In the genomic region with DNA sequence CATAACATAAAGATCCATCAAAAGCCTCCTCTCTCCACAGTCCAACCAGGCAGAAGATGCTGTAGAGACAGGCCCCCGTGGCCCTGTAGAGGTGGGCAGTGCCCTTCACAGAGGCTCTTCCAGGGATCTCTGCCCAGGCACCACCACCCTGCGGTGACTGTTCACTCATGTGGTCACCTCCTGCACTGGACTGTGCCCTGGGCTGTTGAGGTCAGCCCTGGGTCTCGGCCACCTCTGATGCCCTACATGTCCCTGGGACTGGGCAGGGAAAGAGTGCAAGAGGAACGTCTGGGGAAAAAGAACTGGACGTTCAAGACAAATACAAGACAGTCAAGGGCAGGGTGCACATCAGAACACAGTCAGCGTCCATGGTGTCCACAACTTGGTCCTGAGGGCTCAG, we compare ENCODE assay signal across 13 cellular contexts. TPM values are rescaled to one million over a fixed set of nuclear protein-coding genes. Genes with fewer than 3 reads are reported as not detected.
A peak's percentile ranks its signal among the peaks of the same experiment; 100 is the strongest.
DNase-seq lines count a peak whose midpoint lies in the region; ATAC-seq and TF ChIP-seq lines count a peak whose summit lies in the region.
"Had no signal": no experiment of that assay in that cellular context is flagged by ENCODE, and none has a peak within 500 bp of the region (broad histone marks: within the 10 kb centered on the region; RNA-seq: fewer than 3 reads in every experiment).

No MANE protein-coding gene starts in this region.

- TF ChIP-seq CTCF in left ventricle myocardium inferior (IDR thresholded peaks at IDR 0.05; ENCODE audit: borderline replicate concordance): no peak
- TF ChIP-seq CTCF in right lobe of liver (IDR thresholded peaks at IDR 0.05): no peak
- TF ChIP-seq CTCF in spleen (IDR thresholded peaks at IDR 0.05 in 8 of 11, conservative IDR thresholded peaks at IDR 0.05 in 3 of 11): no peak

- no peak overlapping the region for H3K4me3 ChIP-seq in left ventricle myocardium inferior
- no peak overlapping the region for H3K4me3 ChIP-seq in right lobe of liver
- H3K4me3 ChIP-seq in spleen: no peak overlapping the region
- H3K4me3 ChIP-seq: BLaER1 treated with 17β-estradiol and CSF1 and Interleukin-3, amounts not matched to agents 10 nM and 100 nM; HAP-1 had no signal

- intact Hi-C loops in left ventricle myocardium superior (cut with micrococcal nuclease): no loop called here
- intact Hi-C loops in left ventricle myocardium inferior (cut with micrococcal nuclease): no loop called here
- intact Hi-C loops in right lobe of liver (cut with DNase I): no loop called here
- intact Hi-C loops in spleen (cut with DNase I; ENCODE audit: low total_unique reads): no loop called here

- peak; percentile 13 for DNase-seq in left ventricle myocardium superior
- no peak for DNase-seq in left ventricle myocardium inferior
- DNase-seq in right lobe of liver: peak; percentile 80 to 94 (median 89)
- DNase-seq in spleen: peak; percentile 27
- DNase-seq in superior temporal gyrus (ENCODE audit: extremely low spot score): no peak
- DNase-seq in ACHN: no peak
- no peak for DNase-seq in NCI-H345 (lab: John Stamatoyannopoulos, UW)
- DNase-seq: 8988T; CD4-positive, CD25-positive, alpha-beta regulatory T cell; DMS53; GF-D8 had no signal

- ATAC-seq in left ventricle myocardium superior (no peak), right lobe of liver (peak; percentile 65 to 86 (median 80))

- H3K9me3 ChIP-seq in left ventricle myocardium inferior (replicated peaks): no peaks in the 10 kb centered on the region
- H3K9me3 ChIP-seq in right lobe of liver: no peaks in the 10 kb centered on the region
- no peaks in the 10 kb centered on the region for H3K9me3 ChIP-seq in spleen
- H3K9me3 ChIP-seq: BLaER1 treated with 17β-estradiol and CSF1 and Interleukin-3, amounts not matched to agents 10 nM and 100 nM; HAP-1 had no signal

- TF ChIP-seq POLR2A in right lobe of liver (IDR thresholded peaks at IDR 0.05) (no peak), spleen (IDR thresholded peaks at IDR 0.05) (no peak)

- H3K27ac ChIP-seq in left ventricle myocardium inferior (replicated peaks) (no peak overlapping the region), right lobe of liver (peak overlapping the region; percentile 59 to 98 (median 80)), spleen (no peak overlapping the region)
- H3K27ac ChIP-seq: BLaER1 treated with 17β-estradiol and CSF1 and Interleukin-3, amounts not matched to agents 10 nM and 100 nM had no signal

- peaks cover 43% of the 10 kb centered on the region for H3K36me3 ChIP-seq in left ventricle myocardium inferior
- H3K36me3 ChIP-seq in right lobe of liver: peaks cover 0 to 20% (median 10%) of the 10 kb centered on the region in 4 donors
- peaks cover 0 to 91% (median 23%) of the 10 kb centered on the region in 6 donors for H3K36me3 ChIP-seq in spleen
- H3K36me3 ChIP-seq: HAP-1 had no signal

- in situ Hi-C loops in ACHN (cut with HindIII; ENCODE audit: low pct_ligation_motif_present, low pct_unique_long_range_greater_than_20kb, low sequenced_read_pairs): no loop called here

- H3K4me1 ChIP-seq in left ventricle myocardium inferior (peaks cover 3% of the 10 kb centered on the region), right lobe of liver (peaks cover 0 to 43% (median 12%) of the 10 kb centered on the region in 4 donors), spleen (no peaks in the 10 kb centered on the region)
- H3K4me1 ChIP-seq: BLaER1 treated with 17β-estradiol and CSF1 and Interleukin-3, amounts not matched to agents 10 nM and 100 nM; HAP-1 had no signal

- WGBS in right lobe of liver (ENCODE audit: insufficient coverage, low coverage, low lambda C conversion rate, missing lambda C conversion rate): 26% methylated on average over 4 of the region's 6 CpGs
- 78 to 83% (median 81%) methylated on average over 6 of the region's 6 CpGs for WGBS in spleen, 5 donors

- no peaks in the 10 kb centered on the region for H3K27me3 ChIP-seq in left ventricle myocardium inferior (ENCODE audit: low read depth)
- no peaks in the 10 kb centered on the region for H3K27me3 ChIP-seq in right lobe of liver
- no peaks in the 10 kb centered on the region for H3K27me3 ChIP-seq in spleen (replicated peaks in 1 of 7)
- H3K27me3 ChIP-seq: BLaER1 treated with 17β-estradiol and CSF1 and Interleukin-3, amounts not matched to agents 10 nM and 100 nM had no signal

RNA-seq across cellular contexts. Expression of gene PEPD, which starts 22.3 kb away (rescaled TPM):
- total RNA-seq in left ventricle myocardium superior (27.3 TPM), left ventricle myocardium inferior (30.0 TPM), right lobe of liver (100 to 1,000 TPM; 121 to 261 (median 167) TPM), spleen (10 to 100 TPM; 54.8 to 98.3 (median 70.7) TPM)
- 10 to 100 TPM; 38.4 to 72.2 (median 62.0) TPM for polyA plus RNA-seq in spleen

Comparison
In these comparisons a context has a peak if more than half of its experiments do, and no peak if none do; other contexts are left out.
1. DNase-seq: peak in left ventricle myocardium superior (single experiment), right lobe of liver (3 of 3) and spleen (single experiment); none in left ventricle myocardium inferior (single experiment), superior temporal gyrus (single experiment), ACHN (single experiment) and NCI-H345 (single experiment).
2. H3K27ac ChIP-seq: peak in right lobe of liver (3 of 3); none in left ventricle myocardium inferior (single experiment) and spleen (0 of 8).